ENCODE assay signal across 1 cellular context in the genomic region with DNA sequence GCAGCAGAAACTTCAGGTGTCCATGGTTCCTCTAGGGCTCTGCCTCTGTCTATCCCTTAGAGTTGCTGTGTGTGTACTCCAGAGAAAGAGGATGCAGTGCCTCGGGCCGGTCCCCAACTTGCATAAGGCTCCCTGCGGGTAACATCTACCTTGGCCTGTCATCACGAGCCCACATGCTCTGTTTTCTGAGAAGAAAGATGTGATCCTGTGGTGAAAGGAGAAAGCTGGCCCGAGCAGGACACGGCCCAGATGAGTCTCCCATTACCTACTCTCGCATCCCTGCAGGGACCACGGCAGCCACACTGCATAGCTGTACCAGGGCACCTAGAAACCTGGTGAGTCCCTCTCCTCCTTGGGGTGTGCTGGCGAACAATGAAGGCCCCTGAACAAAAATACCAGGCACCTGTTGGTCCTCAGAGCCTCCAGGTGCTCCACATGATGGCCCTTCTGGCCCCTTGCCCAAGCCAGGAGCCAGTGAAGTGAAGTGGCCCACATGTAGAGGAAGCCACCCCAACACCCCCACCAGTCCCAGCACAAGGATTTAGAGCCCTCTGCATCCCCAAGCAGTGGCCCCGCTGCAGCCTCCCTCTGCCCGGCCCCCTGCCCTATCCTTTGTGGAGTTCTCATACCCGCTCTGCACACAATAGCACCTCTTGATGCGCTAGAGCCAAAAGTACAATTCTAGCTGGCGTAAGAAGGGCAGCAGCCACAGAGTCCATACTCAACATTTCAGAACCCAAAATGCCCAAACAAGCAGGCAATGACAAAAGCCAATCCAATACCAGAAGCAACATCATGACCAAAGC.
TF ChIP-seq lines count a peak whose summit lies in the region.

No MANE protein-coding gene starts in this region.

TF ChIP-seq in IMR-90, 13 proteins besides CTCF, POLR2A, EP300 and RAD21:
- TF ChIP-seq MAFK (IDR thresholded peaks at IDR 0.05; ENCODE audit: low read depth, low read length) (no peak), SMC3 (IDR thresholded peaks at IDR 0.05; ENCODE audit: low read depth, low read length) (no peak), RCOR1 (IDR thresholded peaks at IDR 0.05; ENCODE audit: insufficient replicate concordance, low read length) (no peak), MXI1 (IDR thresholded peaks at IDR 0.05; ENCODE audit: borderline replicate concordance, low read depth, low read length) (no peak), CHD1 (IDR thresholded peaks at IDR 0.05; ENCODE audit: low read depth, low read length) (no peak), FOS (IDR thresholded peaks at IDR 0.05; ENCODE audit: low read depth, low read length) (no peak), CEBPB (IDR thresholded peaks at IDR 0.05; ENCODE audit: low read depth, low read length) (no peak), NFE2L2 (IDR thresholded peaks at IDR 0.05; ENCODE audit: low read depth, low read length) (no peak), BHLHE40 (IDR thresholded peaks at IDR 0.05; ENCODE audit: low read depth, low read length) (no peak), MAZ (IDR thresholded peaks at IDR 0.05; ENCODE audit: borderline replicate concordance, low read depth, low read length) (no peak), RFX5 (IDR thresholded peaks at IDR 0.05; ENCODE audit: low read depth, low read length) (no peak)
- TF ChIP-seq, protein P1, sequence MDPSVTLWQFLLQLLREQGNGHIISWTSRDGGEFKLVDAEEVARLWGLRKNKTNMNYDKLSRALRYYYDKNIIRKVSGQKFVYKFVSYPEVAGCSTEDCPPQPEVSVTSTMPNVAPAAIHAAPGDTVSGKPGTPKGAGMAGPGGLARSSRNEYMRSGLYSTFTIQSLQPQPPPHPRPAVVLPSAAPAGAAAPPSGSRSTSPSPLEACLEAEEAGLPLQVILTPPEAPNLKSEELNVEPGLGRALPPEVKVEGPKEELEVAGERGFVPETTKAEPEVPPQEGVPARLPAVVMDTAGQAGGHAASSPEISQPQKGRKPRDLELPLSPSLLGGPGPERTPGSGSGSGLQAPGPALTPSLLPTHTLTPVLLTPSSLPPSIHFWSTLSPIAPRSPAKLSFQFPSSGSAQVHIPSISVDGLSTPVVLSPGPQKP (IDR thresholded peaks at IDR 0.05; ENCODE audit: borderline replicate concordance, low read depth, low read length): no peak
- TF ChIP-seq, protein P2, sequence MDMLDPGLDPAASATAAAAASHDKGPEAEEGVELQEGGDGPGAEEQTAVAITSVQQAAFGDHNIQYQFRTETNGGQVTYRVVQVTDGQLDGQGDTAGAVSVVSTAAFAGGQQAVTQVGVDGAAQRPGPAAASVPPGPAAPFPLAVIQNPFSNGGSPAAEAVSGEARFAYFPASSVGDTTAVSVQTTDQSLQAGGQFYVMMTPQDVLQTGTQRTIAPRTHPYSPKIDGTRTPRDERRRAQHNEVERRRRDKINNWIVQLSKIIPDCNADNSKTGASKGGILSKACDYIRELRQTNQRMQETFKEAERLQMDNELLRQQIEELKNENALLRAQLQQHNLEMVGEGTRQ (IDR thresholded peaks at IDR 0.05; ENCODE audit: low read depth, low read length): no peak
